13 cellular contexts compared by ENCODE assay signal in the genomic region with DNA sequence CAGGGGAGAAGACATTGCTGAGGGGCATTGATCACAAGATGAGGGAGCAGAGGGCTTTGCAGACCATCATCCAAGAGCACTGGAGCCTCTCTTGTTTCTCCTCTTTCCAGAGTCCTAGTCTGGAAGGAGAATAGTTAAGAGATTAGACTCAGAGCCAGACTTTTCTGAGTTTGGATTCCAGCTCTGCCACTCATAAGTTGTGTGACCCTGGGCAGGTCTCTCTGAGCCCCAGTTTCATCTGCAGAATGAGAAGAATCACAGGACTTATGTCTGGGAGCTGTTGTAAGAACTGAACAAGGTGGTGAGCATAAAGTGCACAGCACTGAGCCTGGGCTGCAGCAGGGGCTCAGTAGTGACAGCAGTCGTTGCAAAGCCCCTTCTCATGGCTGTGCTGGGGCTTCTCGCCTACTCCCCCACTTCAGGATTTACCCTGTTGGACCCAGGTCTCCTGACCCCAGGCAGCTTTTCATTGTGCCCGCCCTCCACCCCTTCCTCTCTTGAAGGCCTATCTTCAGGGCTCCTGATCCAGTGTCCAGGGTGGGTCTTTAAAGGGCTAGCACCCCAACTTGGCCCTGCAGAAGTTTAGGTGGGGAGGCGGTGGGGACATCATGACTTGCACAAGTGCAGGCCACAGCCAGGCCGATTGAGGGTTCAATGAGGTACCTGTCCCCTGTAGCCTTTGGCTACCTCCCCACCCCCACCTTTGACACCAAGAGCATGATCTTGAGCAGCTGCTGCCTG. TPM values are rescaled to one million over a fixed set of nuclear protein-coding genes. Genes with fewer than 3 reads are reported as not detected.
DNase-seq lines count a peak whose midpoint lies in the region; ATAC-seq and TF ChIP-seq lines count a peak whose summit lies in the region.
"Had no signal": no experiment of that assay in that cellular context is flagged by ENCODE, and none has a peak within 500 bp of the region (broad histone marks: within the 10 kb centered on the region; RNA-seq: fewer than 3 reads in every experiment).

No MANE protein-coding gene starts in this region.

- H3K27me3 Mint-ChIP-seq in nephron progenitor cell (ENCODE audit: low read depth, poor library complexity), result peaks cover 10% of the 10 kb centered on the region

- peaks cover 79% of the 10 kb centered on the region for H3K4me1 Mint-ChIP-seq in nephron progenitor cell
- H3K4me1 Mint-ChIP-seq: naive thymus-derived CD8-positive, alpha-beta T cell had no signal

- H3K4me1 ChIP-seq in RWPE2 (ENCODE audit: insufficient read depth, poor library complexity, severe bottlenecking) (peaks cover 67% of the 10 kb centered on the region), upper lobe of right lung (peaks cover 86% of the 10 kb centered on the region)

- peak overlapping the region; percentile 93 for H3K27ac ChIP-seq in RWPE2 (ENCODE audit: poor library complexity, severe bottlenecking)
- H3K27ac ChIP-seq in epithelial cell of prostate, result peak overlapping the region; percentile 78
- peak overlapping the region; percentile 86 for H3K27ac ChIP-seq in upper lobe of right lung

- H3K4me3 Mint-ChIP-seq in nephron progenitor cell, result no peak overlapping the region
- H3K4me3 Mint-ChIP-seq: naive thymus-derived CD8-positive, alpha-beta T cell had no signal

- H3K4me3 ChIP-seq in RWPE2 (ENCODE audit: severe bottlenecking) (no peak overlapping the region), upper lobe of right lung (peak overlapping the region; percentile 46)

- TF ChIP-seq CTCF in RWPE2 (IDR thresholded peaks at IDR 0.05; ENCODE audit: poor library complexity, severe bottlenecking), result no peak
- no peak for TF ChIP-seq CTCF in nephron progenitor cell (IDR thresholded peaks at IDR 0.05)
- no peak for TF ChIP-seq CTCF in upper lobe of right lung (IDR thresholded peaks at IDR 0.05)

- no peak for ATAC-seq in RWPE2 (ENCODE audit: low read depth)
- ATAC-seq in upper lobe of right lung, result no peak
- ATAC-seq in HG03442 (IDR thresholded peaks at IDR 0.05; ENCODE audit: unreplicated experiment), result no peak
- ATAC-seq: naive thymus-derived CD8-positive, alpha-beta T cell had no signal

- intact Hi-C loops in upper lobe of right lung (cut with DNase I), result no loop called here

- H3K36me3 ChIP-seq in RWPE2 (ENCODE audit: low read depth), result no peaks in the 10 kb centered on the region
- H3K36me3 ChIP-seq in upper lobe of right lung, result no peaks in the 10 kb centered on the region

- H3K27ac Mint-ChIP-seq in nephron progenitor cell, result peak overlapping the region; percentile 79
- H3K27ac Mint-ChIP-seq: naive thymus-derived CD8-positive, alpha-beta T cell had no signal

- H3K27me3 ChIP-seq in RWPE2 (ENCODE audit: insufficient read depth, poor library complexity, severe bottlenecking) (no peaks in the 10 kb centered on the region), upper lobe of right lung (no peaks in the 10 kb centered on the region)

- DNase-seq in RWPE2 (ENCODE audit: low spot score), result no peak
- DNase-seq in epithelial cell of prostate (ENCODE audit: low read depth, low spot score), result no peak
- DNase-seq in nephron progenitor cell, result no peak
- DNase-seq in upper lobe of right lung, result no peak
- DNase-seq in germinal center (ENCODE audit: low spot score), result no peak
- no peak for DNase-seq in glomerular visceral epithelial cell (ENCODE audit: extremely low spot score)
- DNase-seq in NCI-H187 (lab: John Stamatoyannopoulos, UW), result no peak
- DNase-seq: activated CD4-positive, alpha-beta T cell treated with anti-CD3 and anti-CD28 coated beads for 4 hours; activated naive CD4-positive, alpha-beta T cell treated with anti-CD3 and anti-CD28 coated beads, Interleukin-2, amount 50 U/mL, for 16 hours; NCI-H187 treated with DMSO at 0.1 percent for 48 hours; RPMI8226 had no signal

- no peaks in the 10 kb centered on the region for H3K36me3 Mint-ChIP-seq in nephron progenitor cell (ENCODE audit: low read depth)
- H3K36me3 Mint-ChIP-seq: naive thymus-derived CD8-positive, alpha-beta T cell had no signal

- H3K9me3 Mint-ChIP-seq in nephron progenitor cell, result no peaks in the 10 kb centered on the region
- H3K9me3 Mint-ChIP-seq: naive thymus-derived CD8-positive, alpha-beta T cell had no signal

- H3K9me3 ChIP-seq in RWPE2 (ENCODE audit: severe bottlenecking), result no peaks in the 10 kb centered on the region
- no peaks in the 10 kb centered on the region for H3K9me3 ChIP-seq in upper lobe of right lung

RNA-seq across cellular contexts. Expression of gene SYNPO, which starts 1.5 kb away (rescaled TPM):
- 151 TPM for total RNA-seq in upper lobe of right lung

RNA-seq across cellular contexts. Expression of gene MYOZ3, which starts 19.1 kb away (rescaled TPM):
- 1.7 TPM for total RNA-seq in upper lobe of right lung
- total RNA-seq: naive thymus-derived CD8-positive, alpha-beta T cell had no signal

RNA-seq across cellular contexts. Expression of gene RBM22, which starts 58.9 kb away (rescaled TPM):
- 51.2 TPM for total RNA-seq in upper lobe of right lung
